22 cellular contexts compared by ENCODE assay signal in genomic region chr20:23230766-23231385, GRCh38.
DNase-seq lines count a peak whose midpoint lies in the region; ATAC-seq, FAIRE-seq and TF ChIP-seq lines count a peak whose summit lies in the region.
"Had no signal": no experiment of that assay in that cellular context is flagged by ENCODE, and none has a peak within 500 bp of the region (broad histone marks: within the 10 kb centered on the region; RNA-seq: fewer than 3 reads in every experiment).

No MANE protein-coding gene starts in this region.

- no peaks in the 10 kb centered on the region for H3K36me3 ChIP-seq in osteoblast (ENCODE audit: insufficient read depth, low read length)
- H3K36me3 ChIP-seq: HAP-1 had no signal

- no peak for FAIRE-seq in GM19239 (lab: Jason Lieb, UNC)
- FAIRE-seq: RCC 7860 had no signal

- peak; percentile 5 for DNase-seq in Jurkat, Clone E6-1 (ENCODE audit: low read depth, low spot score)
- peak; percentile 64 for DNase-seq in coronary artery (ENCODE audit: low spot score)
- no peak for DNase-seq in osteoblast (ENCODE audit: insufficient read length, low spot score, missing footprints)
- DNase-seq in GM19239 (ENCODE audit: insufficient read length, low spot score): no peak
- no peak for DNase-seq in NCI-H82 treated with DMSO at 0.1 percent for 48 hours (lab: John Stamatoyannopoulos, UW; ENCODE audit: unreplicated experiment)
- DNase-seq in NCI-H2227 (lab: John Stamatoyannopoulos, UW; ENCODE audit: unreplicated experiment): no peak
- DNase-seq: ACHN, GF-D8, NCI-H1105, NCI-H146, NCI-H2029, NCI-H345, NCI-H524 treated with DMSO at 0.1 percent for 48 hours, NCI-H82 had no signal

- H3K4me3 ChIP-seq in Jurkat, Clone E6-1 (ENCODE audit: low read length): no peak overlapping the region
- H3K4me3 ChIP-seq in coronary artery (no peak overlapping the region), osteoblast (ENCODE audit: insufficient read depth, low read length) (no peak overlapping the region)
- H3K4me3 ChIP-seq: GM23248, HAP-1 had no signal

- peaks cover 3% of the 10 kb centered on the region for H3K9me3 ChIP-seq in osteoblast (ENCODE audit: low read depth, low read length)
- H3K9me3 ChIP-seq: HAP-1 had no signal

- H2AFZ ChIP-seq in osteoblast (ENCODE audit: low read length): no peak overlapping the region
- H2AFZ ChIP-seq: GM23248 had no signal

- ATAC-seq in HG02763 (IDR thresholded peaks at IDR 0.05; ENCODE audit: unreplicated experiment): no peak
- ATAC-seq: Right ventricle myocardium inferior had no signal

- TF ChIP-seq CTCF in coronary artery (IDR thresholded peaks at IDR 0.05) (no peak), osteoblast (IDR thresholded peaks at IDR 0.05; ENCODE audit: extremely low read depth, low read depth, low read length) (no peak)

- H3K79me2 ChIP-seq in osteoblast (ENCODE audit: insufficient read depth, low read length): no peaks in the 10 kb centered on the region

- H3K27ac ChIP-seq in coronary artery (no peak overlapping the region), osteoblast (ENCODE audit: low read depth, low read length) (peak overlapping the region; percentile 52)
- H3K27ac ChIP-seq: C4-2B, HL-60, KMS-11 had no signal

- no peaks in the 10 kb centered on the region for H3K27me3 ChIP-seq in osteoblast (ENCODE audit: insufficient read depth, low read length)

- no peak overlapping the region for H3K4me2 ChIP-seq in osteoblast (ENCODE audit: insufficient read depth, low read length)
- H3K4me2 ChIP-seq: KMS-11 had no signal

- peaks cover 55% of the 10 kb centered on the region for H3K4me1 ChIP-seq in osteoblast (ENCODE audit: insufficient read depth, low read length)
- H3K4me1 ChIP-seq: HAP-1 had no signal

- no peaks in the 10 kb centered on the region for H4K20me1 ChIP-seq in osteoblast (ENCODE audit: insufficient read depth, low read length)

Comparison
In these comparisons a context has a peak if more than half of its experiments do, and no peak if none do; other contexts are left out.
1. DNase-seq: peak in Jurkat, Clone E6-1 (single experiment) and coronary artery (single experiment); none in osteoblast (single experiment), GM19239 (single experiment), NCI-H82 treated with DMSO at 0.1 percent for 48 hours (single experiment) and NCI-H2227 (single experiment).